1 cellular context compared by ENCODE assay signal in genomic region chr15:49135893-49136292, GRCh38.
TF ChIP-seq lines count a peak whose summit lies in the region.

No MANE protein-coding gene starts in this region.

TF ChIP-seq in SK-N-SH, 30 proteins besides CTCF, POLR2A, EP300 and RAD21 (continued from another document):
- TF ChIP-seq USF2 (IDR thresholded peaks at IDR 0.05; ENCODE audit: borderline replicate concordance, low read depth, low read length) (no peak), NFIC (IDR thresholded peaks at IDR 0.05; ENCODE audit: borderline replicate concordance) (no peak), TEAD4 (IDR thresholded peaks at IDR 0.05; ENCODE audit: borderline replicate concordance, insufficient read depth) (peak; percentile 89), SMC3 (IDR thresholded peaks at IDR 0.05; ENCODE audit: low read depth, low read length) (no peak), SIN3A (IDR thresholded peaks at IDR 0.05; ENCODE audit: borderline replicate concordance, low read depth, low read length) (no peak), FOXJ3 (CRISPR knock-in tag; IDR thresholded peaks at IDR 0.05) (no peak), MXI1 (IDR thresholded peaks at IDR 0.05; ENCODE audit: low read depth, low read length) (no peak), PBX3 (IDR thresholded peaks at IDR 0.05) (peak; percentile 71), NRF1 (IDR thresholded peaks at IDR 0.05; ENCODE audit: low read depth, low read length) (no peak), FOXM1 (IDR thresholded peaks at IDR 0.05; ENCODE audit: low read depth) (no peak), FOSL2 (IDR thresholded peaks at IDR 0.05; ENCODE audit: borderline replicate concordance, low read depth) (peak; percentile 87), USF1 (IDR thresholded peaks at IDR 0.05; ENCODE audit: borderline replicate concordance, low read depth) (no peak), IRF3 (IDR thresholded peaks at IDR 0.05; ENCODE audit: low read depth, low read length) (no peak), POLR2AphosphoS5 (IDR thresholded peaks at IDR 0.05; ENCODE audit: low read depth, low read length) (peak; percentile 33; the same call in 1 of the 2 replicates), EZH2phosphoT487 (IDR thresholded peaks at IDR 0.05; ENCODE audit: borderline replicate concordance, low read depth) (no peak), JUND (IDR thresholded peaks at IDR 0.05) (peak; percentile 78), TCF12 (IDR thresholded peaks at IDR 0.05) (peak; percentile 72)
